ENCODE assay signal across 10 cellular contexts in the genomic region with DNA sequence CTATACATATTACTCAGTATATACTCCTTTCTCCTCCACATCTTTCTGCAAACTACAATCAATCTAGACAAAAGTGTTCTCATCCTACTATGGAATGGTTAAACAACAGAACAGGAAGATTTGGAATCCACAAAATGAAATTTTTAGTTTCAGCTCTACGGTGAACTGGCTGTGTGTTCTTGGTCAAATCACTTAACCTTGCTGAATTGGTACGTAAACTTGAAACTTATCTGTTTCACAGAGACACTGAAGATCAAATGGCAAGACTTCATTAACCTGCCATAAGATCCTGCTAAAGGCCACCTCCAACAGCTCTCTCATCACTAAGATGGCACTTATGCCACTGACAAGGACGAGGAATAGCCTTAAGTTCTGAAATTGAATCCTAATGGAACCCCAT. TPM values are rescaled to one million over a fixed set of nuclear protein-coding genes. Genes with fewer than 3 reads are reported as not detected.
DNase-seq lines count a peak whose midpoint lies in the region; ATAC-seq, FAIRE-seq and TF ChIP-seq lines count a peak whose summit lies in the region.
"Had no signal": no experiment of that assay in that cellular context is flagged by ENCODE, and none has a peak within 500 bp of the region (broad histone marks: within the 10 kb centered on the region; RNA-seq: fewer than 3 reads in every experiment).

No MANE protein-coding gene starts in this region.

- BruUV-seq in Calu3 (replicated peaks; lab: Mats Ljungman, UMichigan): no TSS peak

- DNase-seq in Calu3 (no peak), NT2/D1 (ENCODE audit: low read depth, low spot score) (no peak), H1 (ENCODE audit: low read depth in 1 of 2, low spot score in 2 of 2) (no peak), ovary (no peak), NCI-H187 (lab: John Stamatoyannopoulos, UW) (no peak), SKM-1 treated with dmso at 0.1 percent for 144 hours (lab: John Stamatoyannopoulos, UW; ENCODE audit: unreplicated experiment) (no peak)
- DNase-seq: aorta had no signal

- TF ChIP-seq RAD21 in H1 (IDR thresholded peaks at IDR 0.05 in 1 of 2, conservative IDR thresholded peaks at IDR 0.05 in 1 of 2; ENCODE audit: low read depth in 2 of 2, low read length in 2 of 2): no peak

- H3K36me3 Mint-ChIP-seq in Calu3 (ENCODE audit: insufficient read depth, unreplicated experiment): peaks cover 21% of the 10 kb centered on the region

- peaks cover 9 to 10% of the 10 kb centered on the region in 2 experiments for H4K20me1 ChIP-seq in H1 (replicated peaks in 1 of 2; ENCODE audit: control insufficient read depth in 1 of 2, insufficient read depth in 2 of 2, low read length in 2 of 2)

- no peak overlapping the region for H2BK12ac ChIP-seq in H1 (ENCODE audit: low read depth, low read length)

- no peak overlapping the region for H3K23ac ChIP-seq in H1 (ENCODE audit: insufficient read length)

- no peak for FAIRE-seq in H1 (lab: Jason Lieb, UNC)

- H3K27me3 ChIP-seq in NT2/D1 (ENCODE audit: insufficient read depth, insufficient read length): no peaks in the 10 kb centered on the region
- H3K27me3 ChIP-seq in H1 (replicated peaks in 1 of 4; ENCODE audit: control insufficient read depth in 3 of 4, extremely low read depth in 1 of 4, insufficient read depth in 3 of 4, low read length in 3 of 4): no peaks in the 10 kb centered on the region
- no peaks in the 10 kb centered on the region for H3K27me3 ChIP-seq in ovary

- TF ChIP-seq CTCF in Calu3 (IDR thresholded peaks at IDR 0.05; ENCODE audit: unreplicated experiment) (no peak), H1 (IDR thresholded peaks at IDR 0.05; ENCODE audit: control extremely low read depth in 1 of 3, insufficient read depth in 1 of 3, low read depth in 1 of 3, low read length in 3 of 3) (no peak), ovary (IDR thresholded peaks at IDR 0.05) (no peak)

- peaks cover 39% of the 10 kb centered on the region for H3K4me1 Mint-ChIP-seq in Calu3 (ENCODE audit: low read depth, unreplicated experiment)

- no peak overlapping the region for H2BK5ac ChIP-seq in H1 (ENCODE audit: low read depth, low read length)

- H3K18ac ChIP-seq in H1 (ENCODE audit: extremely low read depth, low read length): no peak overlapping the region

- no peak for TF ChIP-seq POLR2A in H1 (IDR thresholded peaks at IDR 0.05; ENCODE audit: control extremely low read depth in 1 of 2, low read depth in 2 of 2, low read length in 2 of 2)
- TF ChIP-seq POLR2A in ovary (IDR thresholded peaks at IDR 0.05): no peak

- intact Hi-C loops in Calu3 (cut with micrococcal nuclease; ENCODE audit: unreplicated experiment) (no loop called here), ovary (cut with DNase I) (loop anchor here in 1 of 4 donors (5.0 kb wide), 1 partner anchor 247 kb away; no protein-coding TSS in a partner anchor)

- H2BK20ac ChIP-seq in H1 (ENCODE audit: low read length): no peak overlapping the region

- TF ChIP-seq EP300 in H1 (IDR thresholded peaks at IDR 0.05; ENCODE audit: borderline replicate concordance in 1 of 2, low read depth in 2 of 2, low read length in 2 of 2) (no peak), ovary (IDR thresholded peaks at IDR 0.05) (no peak)

- H3K23me2 ChIP-seq in H1 (ENCODE audit: low read depth, low read length): 0 out of 2 replicates have a peak, but pooled peaks cover 7% of the 10 kb centered on the region

- H3K9me3 Mint-ChIP-seq in Calu3 (ENCODE audit: low read depth, unreplicated experiment): peaks cover 3% of the 10 kb centered on the region

- H2BK15ac ChIP-seq in H1 (ENCODE audit: low read length): no peak overlapping the region

- no peak overlapping the region for H3K56ac ChIP-seq in H1 (replicated peaks; ENCODE audit: insufficient read length, low read depth, low read length)

- H3K4me1 ChIP-seq in NT2/D1 (ENCODE audit: insufficient read depth, insufficient read length) (no peaks in the 10 kb centered on the region), H1 (replicated peaks in 1 of 4; ENCODE audit: control insufficient read depth in 3 of 4, insufficient read depth in 4 of 4, low read length in 3 of 4) (peaks cover 0 to 5% (median 1%) of the 10 kb centered on the region in 4 experiments; a peak in 2 of 7 replicates), ovary (ENCODE audit: insufficient read depth) (peaks cover 11% of the 10 kb centered on the region)

- POLR2A ChIA-PET in H1 (lab: Charles Lee; ENCODE audit: partially characterized antibody): interaction anchor here (1.1 to 1.4 kb wide), 3 partner anchors 76 to 180 kb away, joined by 3 to 5 read pairs (median 4); no protein-coding TSS in a partner anchor

- no peak overlapping the region for H3K27ac Mint-ChIP-seq in Calu3 (ENCODE audit: unreplicated experiment)

- peak overlapping the region; percentile 72 to 76 for H3K4me2 ChIP-seq in H1 (ENCODE audit: insufficient read depth in 1 of 2, low read depth in 2 of 2, low read length in 2 of 2)

- H3K79me2 ChIP-seq in H1 (ENCODE audit: control insufficient read depth in 1 of 2, insufficient read depth in 2 of 2, low read length in 2 of 2): peaks cover 9 to 48% of the 10 kb centered on the region in 2 experiments

- H3K4ac ChIP-seq in H1 (replicated peaks; ENCODE audit: insufficient read length, low read depth, low read length): no peak overlapping the region

- H3K4me3 ChIP-seq in NT2/D1 (ENCODE audit: insufficient read length, low read depth) (peak overlapping the region; percentile 90), H1 (ENCODE audit: extremely low read depth in 1 of 4, insufficient read depth in 2 of 4, low read depth in 3 of 4, low read length in 4 of 4) (peak overlapping the region; percentile 91 to 96 (median 94); a peak in 6 of 8 replicates), ovary (peak overlapping the region; percentile 83)

- no peak overlapping the region for H4K8ac ChIP-seq in H1 (ENCODE audit: extremely low read depth, insufficient read depth, low read length)

- H3K14ac ChIP-seq in H1 (ENCODE audit: insufficient read length): no peak overlapping the region

- ATAC-seq in HG03039 (IDR thresholded peaks at IDR 0.05; ENCODE audit: unreplicated experiment) (no peak), HG02973 (IDR thresholded peaks at IDR 0.05; ENCODE audit: unreplicated experiment) (no peak)

- peak overlapping the region; percentile 92 for H3K9ac ChIP-seq in NT2/D1 (ENCODE audit: insufficient read length, low read depth)
- H3K9ac ChIP-seq in H1 (replicated peaks in 1 of 4; ENCODE audit: extremely low read depth in 1 of 4, low read depth in 3 of 4, low read length in 3 of 4): no peak overlapping the region

- no peak overlapping the region for H2BK120ac ChIP-seq in H1 (replicated peaks; ENCODE audit: low read depth, low read length)

- no peaks in the 10 kb centered on the region for H3K27me3 Mint-ChIP-seq in Calu3 (ENCODE audit: unreplicated experiment)

- H3K9me3 ChIP-seq in NT2/D1 (ENCODE audit: insufficient read depth, low read length) (no peaks in the 10 kb centered on the region; the same call in 1 of the 2 replicates), H1 (ENCODE audit: insufficient read depth in 2 of 2, low read depth in 1 of 2, low read length in 1 of 2) (no peaks in the 10 kb centered on the region), ovary (no peaks in the 10 kb centered on the region)

- H2AFZ ChIP-seq in H1 (ENCODE audit: low read length): no peak overlapping the region

- no peak overlapping the region for H4K5ac ChIP-seq in H1 (ENCODE audit: insufficient read length, low read depth, low read length)

- CTCF ChIA-PET in Calu3 (lab: Charles Lee): interaction anchor here (1.3 kb wide), 1 partner anchor 141 kb away, joined by 3 read pairs; no protein-coding TSS in a partner anchor
- CTCF ChIA-PET in H1 (lab: Charles Lee; ENCODE audit: partially characterized antibody): interaction anchor here (0.9 to 6.5 kb wide), 3 partner anchors 12 to 76 kb away, joined by 3 to 30 read pairs (median 8); no protein-coding TSS in a partner anchor

- H3K36me3 ChIP-seq in NT2/D1 (ENCODE audit: insufficient read depth, insufficient read length, low read length) (peaks cover 40% of the 10 kb centered on the region), H1 (ENCODE audit: control insufficient read depth in 2 of 4, insufficient read depth in 4 of 4, low read length in 3 of 4) (peaks cover 7 to 16% (median 13%) of the 10 kb centered on the region in 4 experiments; a peak in 7 of 8 replicates), ovary (no peaks in the 10 kb centered on the region)

- H3K79me1 ChIP-seq in H1 (ENCODE audit: low read depth, low read length): peaks cover 11% of the 10 kb centered on the region; the same call in 1 of the 2 replicates

- H2AK5ac ChIP-seq in H1 (ENCODE audit: low read depth, low read length): no peak overlapping the region

- 88% methylated on average over 3 of the region's 3 CpGs; no CpG with 5 or more reads in 1 of the 2 experiments for WGBS in H1 (ENCODE audit: extremely low coverage in 1 of 2, insufficient coverage in 1 of 2, insufficient read length in 1 of 2, insufficient replicate concordance in 2 of 2, low coverage in 1 of 2, low lambda C conversion rate in 2 of 2, missing lambda C conversion rate in 1 of 2), 2 experiments
- 76 to 82% (median 80%) methylated on average over 3 of the region's 3 CpGs for WGBS in ovary, 3 donors

- H3K27ac ChIP-seq in H1 (ENCODE audit: low read depth, low read length) (no peak overlapping the region), ovary (no peak overlapping the region)

- H4K91ac ChIP-seq in H1 (replicated peaks; ENCODE audit: insufficient read length, low read length): no peak overlapping the region

- H3K4me3 Mint-ChIP-seq in Calu3 (ENCODE audit: low read depth, unreplicated experiment): peak overlapping the region; percentile 87

RNA-seq across cellular contexts. Expression of a gene that starts 1.5 kb away (rescaled TPM):
- total RNA-seq in Calu3 (2022) (176 and 202 TPM in 2 replicates), ovary (100 to 1,000 TPM in 5 of 7 donors, 10 to 100 TPM in 2; 32.1 to 117 (median 102) TPM)
- total RNA-seq in H1 (2021; fragmentation: NEBNext Ultra II Directional; extraction: Animal tissue kit (Norgen Biotek cat#: 25700)): 83.8 and 93.7 TPM in 2 replicates
- polyA plus RNA-seq in H1 (2011; rRNA removed) (35.2 and 36.3 TPM in 2 replicates), ovary (100 to 1,000 TPM in 1 of 2 donors, 10 to 100 TPM in 1; 35.4 to 111 TPM)
- polyA plus RNA-seq in H1 (2011; cell fraction: cytosol; rRNA removed): 46.0 TPM
- 52.0 TPM for polyA plus RNA-seq in H1 (2011; cell fraction: nucleus; rRNA removed)
- polyA plus RNA-seq in H1 (2012, experiment 1 of 2): 56.3 to 75.9 TPM (median 60.7 TPM) in 4 replicates
- polyA plus RNA-seq in H1 (2012, experiment 2 of 2): 36.1 TPM
- 26.9 TPM for polyA plus RNA-seq in H1 (2013, experiment 1 of 2)
- 24.8 TPM for polyA plus RNA-seq in H1 (2013, experiment 2 of 2)
- polyA minus RNA-seq in H1 (2011; rRNA and poly(A)+ RNA removed): 95.6 and 118 TPM in 2 replicates
- polyA minus RNA-seq in H1 (2011; cell fraction: cytosol; rRNA and poly(A)+ RNA removed): 35.1 TPM
- 33.6 TPM for polyA minus RNA-seq in H1 (2011; cell fraction: nucleus; rRNA and poly(A)+ RNA removed)

RNA-seq across cellular contexts. Expression of a gene that starts 52.2 kb away (rescaled TPM):
- total RNA-seq in Calu3 (2022) (45.0 and 46.0 TPM in 2 replicates), ovary (under 1 TPM; 0.05 to 0.28 (median 0.24) TPM)
- 0.06 TPM in 1 of 2 replicates, not detected in the other for total RNA-seq in H1 (2021; fragmentation: NEBNext Ultra II Directional; extraction: Animal tissue kit (Norgen Biotek cat#: 25700))
- polyA plus RNA-seq in H1 (2011; rRNA removed) (0.14 and 0.21 TPM in 2 replicates), ovary (under 1 TPM; 0.18 to 0.22 TPM)
- 0.10 TPM for polyA plus RNA-seq in H1 (2011; cell fraction: cytosol; rRNA removed)
- polyA plus RNA-seq in H1 (2011; cell fraction: nucleus; rRNA removed): 0.31 TPM
- 0.09 to 0.18 TPM (median 0.13 TPM) in 3 of 4 replicates, not detected in the other for polyA plus RNA-seq in H1 (2012, experiment 1 of 2)
- 0.05 TPM for polyA plus RNA-seq in H1 (2012, experiment 2 of 2)
- polyA plus RNA-seq in H1 (2013, experiment 1 of 2): 0.16 TPM
- polyA plus RNA-seq in H1 (2013, experiment 2 of 2): 0.13 TPM
- 0.06 and 0.22 TPM in 2 replicates for polyA minus RNA-seq in H1 (2011; rRNA and poly(A)+ RNA removed)
- polyA minus RNA-seq in H1 (2011; cell fraction: cytosol; rRNA and poly(A)+ RNA removed): not detected
- not detected for polyA minus RNA-seq in H1 (2011; cell fraction: nucleus; rRNA and poly(A)+ RNA removed)
- total RNA-seq: mononuclear cell had no signal

Comparison
In these comparisons a context has a peak if more than half of its experiments do, and no peak if none do; other contexts are left out.
1. RNA of a gene that starts 52.2 kb away (total RNA-seq): 45.0 to 46.0 TPM in Calu3; 0.05 to 0.28 TPM in ovary and 0.06 TPM in H1; every median in the first group is over 10 times any median in the second.
2. Peak in every context shown above with its lines, with median percentiles within 50 percentile points of each other: H3K4me3 ChIP-seq.